In the genomic region with DNA sequence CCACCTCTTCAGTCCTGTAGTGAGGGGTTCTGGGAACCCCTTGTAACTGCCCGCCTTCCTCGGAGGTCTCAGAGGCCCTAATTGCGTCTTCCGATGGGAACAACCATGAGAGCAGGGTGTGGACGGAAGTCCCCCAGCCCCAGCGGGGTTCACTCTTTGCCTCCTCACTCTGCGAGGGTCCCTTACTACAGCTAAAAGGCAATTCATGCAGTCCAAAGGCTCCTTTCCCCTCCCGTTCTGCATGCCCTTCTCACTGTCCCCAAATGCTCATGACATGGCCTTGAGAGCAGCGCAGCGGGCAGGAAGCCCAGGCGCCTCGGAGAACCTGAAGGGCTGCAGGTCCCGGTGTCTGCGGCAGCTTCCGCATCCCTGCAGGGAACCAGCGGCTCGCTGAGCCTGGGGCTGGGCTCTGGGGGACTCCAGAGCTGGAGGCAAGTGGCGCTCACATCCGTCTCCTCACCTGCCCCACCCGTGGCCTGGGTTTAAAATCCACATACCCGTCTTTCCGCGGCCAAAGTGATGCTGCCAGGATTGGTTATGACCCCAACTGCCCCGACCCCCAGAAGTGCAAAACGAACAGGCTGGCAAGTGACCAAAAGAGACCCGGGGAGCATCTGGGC, we compare ENCODE assay signal across 10 cellular contexts. TPM values are rescaled to one million over a fixed set of nuclear protein-coding genes. Genes with fewer than 3 reads are reported as not detected.
DNase-seq lines count a peak whose midpoint lies in the region; ATAC-seq and TF ChIP-seq lines count a peak whose summit lies in the region.
"Had no signal": no experiment of that assay in that cellular context is flagged by ENCODE, and none has a peak within 500 bp of the region (broad histone marks: within the 10 kb centered on the region; RNA-seq: fewer than 3 reads in every experiment).

No MANE protein-coding gene starts in this region.

- TF ChIP-seq CTCF in ascending aorta (IDR thresholded peaks at IDR 0.05): no peak
- no peak for TF ChIP-seq CTCF in psoas muscle (IDR thresholded peaks at IDR 0.05)

- peaks cover 0 to 14% of the 10 kb centered on the region in 2 donors for H3K4me1 ChIP-seq in ascending aorta
- H3K4me1 ChIP-seq in iPS DF 6.9 (ENCODE audit: control insufficient read depth, insufficient read depth, low read length): peaks cover 8% of the 10 kb centered on the region; the same call in 1 of the 2 replicates
- no peaks in the 10 kb centered on the region for H3K4me1 ChIP-seq in psoas muscle

- ATAC-seq in psoas muscle (no peak), HG03565 (IDR thresholded peaks at IDR 0.05; ENCODE audit: unreplicated experiment) (no peak), HG03521 (IDR thresholded peaks at IDR 0.05; ENCODE audit: unreplicated experiment) (no peak), HG03196 (IDR thresholded peaks at IDR 0.05; ENCODE audit: unreplicated experiment) (no peak)

- peaks cover 3% of the 10 kb centered on the region for H3K27me3 ChIP-seq in ascending aorta
- peaks cover 35% of the 10 kb centered on the region for H3K27me3 ChIP-seq in iPS DF 6.9 (ENCODE audit: control insufficient read depth, insufficient read depth, low read length)
- H3K27me3 ChIP-seq in psoas muscle (ENCODE audit: insufficient read depth in 3 of 3, low read length in 2 of 3): peaks cover 0 to 45% (median 10%) of the 10 kb centered on the region in 3 donors

- peak overlapping the region; percentile 50 to 55 for H3K4me3 ChIP-seq in ascending aorta
- H3K4me3 ChIP-seq in iPS DF 6.9 (ENCODE audit: low read length): peak overlapping the region; percentile 47; the same call in 1 of the 2 replicates
- peak overlapping the region; percentile 56 for H3K4me3 ChIP-seq in psoas muscle

- DNase-seq in ELF-1 (ENCODE audit: low read depth, low spot score) (peak; percentile 44), ascending aorta (ENCODE audit: low spot score in 2 of 2) (no peak), iPS DF 6.9 (ENCODE audit: low read depth, low spot score) (no peak), psoas muscle (peak in 1 of 2 donors; percentile 39)
- DNase-seq in activated naive CD4-positive, alpha-beta T cell treated with anti-CD3 and anti-CD28 coated beads, Interleukin-2, amount 50 U/mL, for 16 hours: no peak
- DNase-seq: activated naive CD4-positive, alpha-beta T cell; T1000 had no signal

- WGBS in iPS DF 6.9 (ENCODE audit: insufficient coverage, insufficient read length): no CpG with 5 or more reads among the region's 26 CpGs
- WGBS in psoas muscle, 3 donors: 4 to 9% (median 7%) methylated on average over 26 of the region's 26 CpGs

- intact Hi-C loops in ascending aorta (cut with DNase I) (no loop called here), psoas muscle (cut with DNase I) (no loop called here)

- H3K36me3 ChIP-seq in ascending aorta: no peaks in the 10 kb centered on the region
- no peaks in the 10 kb centered on the region for H3K36me3 ChIP-seq in iPS DF 6.9 (ENCODE audit: control insufficient read depth, insufficient read depth, low read length)
- H3K36me3 ChIP-seq in psoas muscle (ENCODE audit: insufficient read depth in 1 of 2, low read depth in 1 of 2): no peaks in the 10 kb centered on the region

- H3K9me3 ChIP-seq in ascending aorta: no peaks in the 10 kb centered on the region
- no peaks in the 10 kb centered on the region for H3K9me3 ChIP-seq in iPS DF 6.9 (ENCODE audit: control insufficient read depth, insufficient read depth, low read length)
- no peaks in the 10 kb centered on the region for H3K9me3 ChIP-seq in psoas muscle

- H3K27ac ChIP-seq in ascending aorta: no peak overlapping the region
- no peak overlapping the region for H3K27ac ChIP-seq in iPS DF 6.9 (ENCODE audit: low read length)
- no peak overlapping the region for H3K27ac ChIP-seq in psoas muscle

RNA-seq across cellular contexts. Expression of gene CIDEA, which starts 0.5 kb away (rescaled TPM):
- total RNA-seq in ascending aorta (not detected), psoas muscle (under 1 TPM in 1 of 4 donors, not detected in 3; 0.42 TPM)
- polyA plus RNA-seq in psoas muscle: 1 to 10 TPM in 2 of 3 donors, under 1 TPM in 1; 0.38 to 2.7 (median 1.0) TPM

RNA-seq across cellular contexts. Expression of gene TUBB6, which starts 54.4 kb away (rescaled TPM):
- total RNA-seq in ascending aorta (800 TPM), psoas muscle (10 to 100 TPM; 12.5 to 25.3 (median 18.5) TPM)
- polyA plus RNA-seq in psoas muscle: 10 to 100 TPM; 17.4 to 46.7 (median 23.6) TPM

Comparison
In these comparisons a context has a peak if more than half of its experiments do, and no peak if none do; other contexts are left out.
1. RNA of gene TUBB6, which starts 54.4 kb away (total RNA-seq): 800 TPM in ascending aorta (single experiment); 12.5 to 25.3 TPM in psoas muscle; every median in the first group is over 10 times any median in the second.
2. Peak in every context shown above with its lines, with median percentiles within 50 percentile points of each other: H3K4me3 ChIP-seq.